ENCODE assay signal across 7 cellular contexts in the genomic region with DNA sequence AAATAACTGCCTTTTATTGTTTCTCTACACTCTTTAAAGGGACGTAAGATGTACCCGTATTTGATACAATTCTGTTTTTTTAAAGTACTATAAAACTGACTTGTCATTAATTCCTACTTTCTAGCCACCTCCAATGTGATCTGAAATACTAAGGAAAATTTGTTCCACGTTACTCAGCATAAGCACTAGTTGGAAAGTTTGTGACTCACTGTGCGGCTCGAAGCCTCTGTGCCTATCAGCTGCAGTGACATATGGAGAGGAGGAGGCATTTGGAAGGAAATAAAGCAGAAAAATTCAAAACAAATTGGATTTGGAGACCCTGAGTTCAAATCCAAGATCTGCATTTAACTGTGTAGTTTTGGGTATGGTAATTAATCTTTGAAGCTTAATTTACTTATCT.
"Had no signal": no experiment of that assay in that cellular context is flagged by ENCODE, and none has a peak within 500 bp of the region (broad histone marks: within the 10 kb centered on the region; RNA-seq: fewer than 3 reads in every experiment).

No MANE protein-coding gene starts in this region.

- H3K27ac Mint-ChIP-seq: GM23338, H9, HFFc6 had no signal

- H3K9me3 Mint-ChIP-seq: GM23338, H9 had no signal

- H3K4me3 Mint-ChIP-seq: GM23338, H9, HFFc6 had no signal

- DNase-seq: GM23248, GOT3, H7, H9, HCEC 1CT, HFFc6 had no signal

- H3K4me1 Mint-ChIP-seq: GM23338 had no signal
